ENCODE assay signal across 19 cellular contexts in genomic region chr5:77847814-77848290, GRCh38.
DNase-seq lines count a peak whose midpoint lies in the region; ATAC-seq, FAIRE-seq and TF ChIP-seq lines count a peak whose summit lies in the region.
"Had no signal": no experiment of that assay in that cellular context is flagged by ENCODE, and none has a peak within 500 bp of the region (broad histone marks: within the 10 kb centered on the region; RNA-seq: fewer than 3 reads in every experiment).

No MANE protein-coding gene starts in this region.

- TF ChIP-seq CTCF in glutamatergic neuron (IDR thresholded peaks at IDR 0.05; ENCODE audit: partially characterized antibody, unreplicated experiment) = no peak
- TF ChIP-seq CTCF in neural progenitor cell (IDR thresholded peaks at IDR 0.05) = no peak
- TF ChIP-seq CTCF in GM10266 (IDR thresholded peaks at IDR 0.05; ENCODE audit: control insufficient read depth, insufficient read depth, low read depth, missing control alignments) = no peak

- H3K27ac Mint-ChIP-seq in glutamatergic neuron (ENCODE audit: unreplicated experiment) = peak overlapping the region; percentile 28
- peak overlapping the region; percentile 58 for H3K27ac Mint-ChIP-seq in neural progenitor cell
- H3K27ac Mint-ChIP-seq: activated CD4-positive, alpha-beta memory T cell treated with anti-CD3 and anti-CD28 coated beads, Interleukin-2, amount 10 ng/mL, durations not matched to agents 7 days and 5 days; activated naive CD8-positive, alpha-beta T cell treated with anti-CD3 and anti-CD28 coated beads, Interleukin-2, amount 10 ng/mL, durations not matched to agents 7 days and 5 days; activated T-cell treated with anti-CD3 and anti-CD28 coated beads, Interleukin-2, amount 50 U/mL, for 72 hours; natural killer cell had no signal

- peaks cover 63% of the 10 kb centered on the region for H4K20me1 ChIP-seq in neural progenitor cell (ENCODE audit: low read depth)

- H3K4me3 ChIP-seq in HAP-1 = no peak overlapping the region
- H3K4me3 ChIP-seq in neural progenitor cell = peak overlapping the region; percentile 31
- H3K4me3 ChIP-seq: GM12878 had no signal

- peaks cover 38% of the 10 kb centered on the region for H3K4me1 ChIP-seq in HAP-1
- H3K4me1 ChIP-seq in neural progenitor cell = peaks cover 74% of the 10 kb centered on the region

- no peak for ATAC-seq in GM19035 (IDR thresholded peaks at IDR 0.05; ENCODE audit: unreplicated experiment)
- ATAC-seq in GM19467 (IDR thresholded peaks at IDR 0.05; ENCODE audit: unreplicated experiment) = no peak
- ATAC-seq: activated T-cell treated with anti-CD3 and anti-CD28 coated beads, Interleukin-2, amount 50 U/mL, for 72 hours; GM12878; HCT116; natural killer cell had no signal

- no peaks in the 10 kb centered on the region for H3K36me3 ChIP-seq in HAP-1 (replicated peaks)
- H3K36me3 ChIP-seq in neural progenitor cell = no peaks in the 10 kb centered on the region

- H3K36me3 Mint-ChIP-seq in glutamatergic neuron (ENCODE audit: unreplicated experiment) (peaks cover 12% of the 10 kb centered on the region), neural progenitor cell (no peaks in the 10 kb centered on the region)
- H3K36me3 Mint-ChIP-seq: activated naive CD8-positive, alpha-beta T cell treated with anti-CD3 and anti-CD28 coated beads, Interleukin-2, amount 10 ng/mL, durations not matched to agents 7 days and 5 days; natural killer cell had no signal

- no peak overlapping the region for H3K9ac ChIP-seq in neural progenitor cell

- DNase-seq in HAP-1 (ENCODE audit: low spot score in 2 of 2) (peak; percentile 93 to 99), NCI-H748 (lab: John Stamatoyannopoulos, UW; ENCODE audit: unreplicated experiment) (peak; percentile 93), glutamatergic neuron (peak; percentile 45), neural progenitor cell (ENCODE audit: low spot score) (peak; percentile 96), HTR-8/SVneo (ENCODE audit: insufficient read length, low spot score) (no peak), GM10266 (ENCODE audit: extremely low spot score) (no peak)
- DNase-seq: activated CD4-positive, alpha-beta memory T cell treated with anti-CD3 and anti-CD28 coated beads, Interleukin-2, amount 10 ng/mL, durations not matched to agents 7 days and 5 days; activated naive CD8-positive, alpha-beta T cell treated with anti-CD3 and anti-CD28 coated beads, Interleukin-2, amount 10 ng/mL, durations not matched to agents 7 days and 5 days; activated T-cell treated with anti-CD3 and anti-CD28 coated beads, Interleukin-2, amount 50 U/mL, for 72 hours; effector CD8-positive, alpha-beta T cell; natural killer cell; NCI-H1694 treated with DMSO at 0.1 percent for 48 hours; NCI-H774 had no signal

- no peaks in the 10 kb centered on the region for H3K9me3 ChIP-seq in HAP-1
- H3K9me3 ChIP-seq in neural progenitor cell (ENCODE audit: low read depth) = no peaks in the 10 kb centered on the region

- H3K27me3 ChIP-seq in HAP-1 (ENCODE audit: low read depth) = peaks cover 6% of the 10 kb centered on the region
- peaks cover 98% of the 10 kb centered on the region for H3K27me3 ChIP-seq in neural progenitor cell

- H3K27me3 Mint-ChIP-seq in glutamatergic neuron (ENCODE audit: unreplicated experiment) = peaks cover 29% of the 10 kb centered on the region
- H3K27me3 Mint-ChIP-seq in neural progenitor cell (ENCODE audit: insufficient read depth, low read depth) = peaks cover 41% of the 10 kb centered on the region

- H3K4me3 Mint-ChIP-seq in glutamatergic neuron (ENCODE audit: unreplicated experiment) = no peak overlapping the region
- H3K4me3 Mint-ChIP-seq in neural progenitor cell = peak overlapping the region; percentile 50
- H3K4me3 Mint-ChIP-seq: activated CD4-positive, alpha-beta memory T cell treated with anti-CD3 and anti-CD28 coated beads, Interleukin-2, amount 10 ng/mL, durations not matched to agents 7 days and 5 days; activated naive CD8-positive, alpha-beta T cell treated with anti-CD3 and anti-CD28 coated beads, Interleukin-2, amount 10 ng/mL, durations not matched to agents 7 days and 5 days; activated T-cell treated with anti-CD3 and anti-CD28 coated beads, Interleukin-2, amount 50 U/mL, for 72 hours; natural killer cell had no signal

- peak overlapping the region; percentile 72 for H3K4me2 ChIP-seq in neural progenitor cell

- H3K9me3 Mint-ChIP-seq in glutamatergic neuron (ENCODE audit: unreplicated experiment) (peaks cover 16% of the 10 kb centered on the region), neural progenitor cell (peaks cover 7% of the 10 kb centered on the region)
- H3K9me3 Mint-ChIP-seq: activated CD4-positive, alpha-beta memory T cell treated with anti-CD3 and anti-CD28 coated beads, Interleukin-2, amount 10 ng/mL, durations not matched to agents 7 days and 5 days; activated naive CD8-positive, alpha-beta T cell treated with anti-CD3 and anti-CD28 coated beads, Interleukin-2, amount 10 ng/mL, durations not matched to agents 7 days and 5 days; activated T-cell treated with anti-CD3 and anti-CD28 coated beads, Interleukin-2, amount 50 U/mL, for 72 hours; natural killer cell had no signal

- no peaks in the 10 kb centered on the region for H3K79me2 ChIP-seq in neural progenitor cell (ENCODE audit: low read depth)

- H2AFZ ChIP-seq in neural progenitor cell (replicated peaks) = no peak overlapping the region

- H3F3A ChIP-seq in neural progenitor cell (ENCODE audit: low read depth) = peaks cover 80% of the 10 kb centered on the region

- H3K4me1 Mint-ChIP-seq in glutamatergic neuron (ENCODE audit: low read depth, unreplicated experiment) (peaks cover 32% of the 10 kb centered on the region), neural progenitor cell (peaks cover 77% of the 10 kb centered on the region)

- H3K27ac ChIP-seq in neural progenitor cell = no peak overlapping the region

- in situ Hi-C loops in HAP-1 (cut with MboI; ENCODE audit: low sequenced_read_pairs) = no loop called here

- FAIRE-seq in HTR-8/SVneo (lab: Jason Lieb, UNC) = no peak
- FAIRE-seq: bronchial epithelial cell, GM12878, RCC 7860 had no signal

Comparison
In these comparisons a context has a peak if more than half of its experiments do, and no peak if none do; other contexts are left out.
1. DNase-seq: peak in HAP-1 (2 of 2), NCI-H748 (single experiment), glutamatergic neuron (single experiment) and neural progenitor cell (single experiment); none in HTR-8/SVneo (single experiment) and GM10266 (single experiment).